ENCODE assay signal across 8 cellular contexts in genomic region chr13:99656092-99656745, GRCh38. TPM values are rescaled to one million over a fixed set of nuclear protein-coding genes. Genes with fewer than 3 reads are reported as not detected.
DNase-seq lines count a peak whose midpoint lies in the region; ATAC-seq and TF ChIP-seq lines count a peak whose summit lies in the region.

No MANE protein-coding gene starts in this region.

- H3K4me3 ChIP-seq in GM23338, result no peak overlapping the region
- H3K4me3 ChIP-seq in RWPE2 (ENCODE audit: severe bottlenecking), result no peak overlapping the region
- no peak overlapping the region for H3K4me3 ChIP-seq in foreskin fibroblast (ENCODE audit: low read depth in 1 of 2, low read length in 2 of 2)
- H3K4me3 ChIP-seq in neutrophil (ENCODE audit: low read depth in 1 of 2, low read length in 1 of 2), result no peak overlapping the region
- no peak overlapping the region for H3K4me3 ChIP-seq in testis

- peaks cover 2% of the 10 kb centered on the region for H3K27me3 Mint-ChIP-seq in GM23338 (ENCODE audit: insufficient read depth, low read depth, poor library complexity)

- no peaks in the 10 kb centered on the region for H3K27me3 ChIP-seq in GM23338 (ENCODE audit: insufficient read depth)
- H3K27me3 ChIP-seq in RWPE2 (ENCODE audit: insufficient read depth, poor library complexity, severe bottlenecking), result no peaks in the 10 kb centered on the region
- peaks cover 52% of the 10 kb centered on the region for H3K27me3 ChIP-seq in neutrophil
- H3K27me3 ChIP-seq in testis, result no peaks in the 10 kb centered on the region

- peak overlapping the region; percentile 78 for H3K27ac Mint-ChIP-seq in GM23338

- no peaks in the 10 kb centered on the region for H3K36me3 Mint-ChIP-seq in GM23338 (ENCODE audit: low read depth)

- no peak overlapping the region for H2AFZ ChIP-seq in GM23338

- H3K9me3 ChIP-seq in RWPE2 (ENCODE audit: severe bottlenecking), result no peaks in the 10 kb centered on the region
- no peaks in the 10 kb centered on the region for H3K9me3 ChIP-seq in neutrophil
- no peaks in the 10 kb centered on the region for H3K9me3 ChIP-seq in testis

- peak overlapping the region; percentile 67 for H3K4me2 ChIP-seq in GM23338

- ATAC-seq in GM23338 (peak; percentile 66), RWPE2 (ENCODE audit: low read depth) (peak; percentile 78)

- no peaks in the 10 kb centered on the region for H3K9me2 ChIP-seq in GM23338 (ENCODE audit: insufficient read depth)

- TF ChIP-seq CTCF in GM23338 (conservative IDR thresholded peaks at IDR 0.05; ENCODE audit: low read depth in 2 of 2), result peak; percentile 94 to 99
- peak; percentile 90 for TF ChIP-seq CTCF in RWPE2 (IDR thresholded peaks at IDR 0.05; ENCODE audit: poor library complexity, severe bottlenecking)
- peak; percentile 90 for TF ChIP-seq CTCF in foreskin fibroblast (IDR thresholded peaks at IDR 0.05; ENCODE audit: low read depth, low read length)
- peak; percentile 79 for TF ChIP-seq CTCF in neutrophil (IDR thresholded peaks at IDR 0.05)
- peak; percentile 82 to 92 (median 84) for TF ChIP-seq CTCF in testis (IDR thresholded peaks at IDR 0.05)

- H4K20me1 ChIP-seq in GM23338 (replicated peaks; ENCODE audit: insufficient read depth), result no peaks in the 10 kb centered on the region

- H3K27ac ChIP-seq in GM23338 (ENCODE audit: low read depth) (peak overlapping the region; percentile 5; the same call in 1 of the 2 replicates), RWPE2 (ENCODE audit: poor library complexity, severe bottlenecking) (no peak overlapping the region), neutrophil (no peak overlapping the region), testis (no peak overlapping the region)

- DNase-seq in DMS114 treated with DMSO at 0.1 percent for 48 hours (lab: John Stamatoyannopoulos, UW; ENCODE audit: unreplicated experiment) (peak; percentile 51), GM23338 (ENCODE audit: low spot score) (peak; percentile 93), M059J (ENCODE audit: low read depth) (peak; percentile 72), RWPE2 (ENCODE audit: low spot score) (no peak), foreskin fibroblast (peak; percentile 59 to 87), testis (peak; percentile 92)
- peak; percentile 68 for DNase-seq in activated T-helper 9 cell treated with anti-CD3 and anti-CD28 coated beads, Interleukin-2, amount 50 U/mL, for 16 hours (ENCODE audit: low read depth)

- H3K9me3 Mint-ChIP-seq in GM23338, result no peaks in the 10 kb centered on the region

- intact Hi-C loops in testis (cut with DNase I; ENCODE audit: low total_unique reads), result loop anchor here (10.0 kb wide), 1 partner anchor 859 kb away; no protein-coding TSS in a partner anchor

- peak overlapping the region; percentile 21; the same call in 2 of the 3 replicates for H3K4me3 Mint-ChIP-seq in GM23338

- WGBS in testis, 2 donors, result 27 to 29% methylated on average over 8 of the region's 8 CpGs

- no peaks in the 10 kb centered on the region for H3K36me3 ChIP-seq in GM23338 (ENCODE audit: insufficient read depth)
- H3K36me3 ChIP-seq in RWPE2 (ENCODE audit: low read depth), result no peaks in the 10 kb centered on the region
- no peaks in the 10 kb centered on the region for H3K36me3 ChIP-seq in neutrophil
- no peaks in the 10 kb centered on the region for H3K36me3 ChIP-seq in testis (ENCODE audit: low read depth, missing control alignments)

- H3K79me2 ChIP-seq in GM23338 (replicated peaks; ENCODE audit: insufficient read depth), result no peaks in the 10 kb centered on the region

- H3K4me1 Mint-ChIP-seq in GM23338, result peaks cover 52% of the 10 kb centered on the region

- no peaks in the 10 kb centered on the region for H3F3A ChIP-seq in GM23338 (replicated peaks; ENCODE audit: low read depth)

- TF ChIP-seq POLR2A in testis (IDR thresholded peaks at IDR 0.05), result no peak

- H3K4me1 ChIP-seq in GM23338 (ENCODE audit: insufficient read depth) (peaks cover 44% of the 10 kb centered on the region), RWPE2 (ENCODE audit: insufficient read depth, poor library complexity, severe bottlenecking) (peaks cover 4% of the 10 kb centered on the region), neutrophil (ENCODE audit: control insufficient read depth in 1 of 2, insufficient read depth in 1 of 2, low read depth in 1 of 2, low read length in 1 of 2) (peaks cover 8 to 9% of the 10 kb centered on the region in 2 experiments), testis (peaks cover 4% of the 10 kb centered on the region)

TF ChIP-seq in GM23338, 12 proteins besides CTCF, POLR2A, EP300 and RAD21:
- TF ChIP-seq STAT1 (IDR thresholded peaks at IDR 0.05; ENCODE audit: unreplicated experiment), result no peak
- TF ChIP-seq REST (IDR thresholded peaks at IDR 0.05; ENCODE audit: unreplicated experiment), result no peak
- no peak for TF ChIP-seq ETS1 (IDR thresholded peaks at IDR 0.05)
- TF ChIP-seq POLR2AphosphoS5 (IDR thresholded peaks at IDR 0.05; ENCODE audit: low read depth), result no peak
- no peak for TF ChIP-seq ZNF114 (CRISPR knock-in tag; IDR thresholded peaks at IDR 0.05)
- no peak for TF ChIP-seq EZH2 (IDR thresholded peaks at IDR 0.05; ENCODE audit: low read depth, unreplicated experiment)
- no peak for TF ChIP-seq ZNF331 (CRISPR knock-in tag; IDR thresholded peaks at IDR 0.05; ENCODE audit: low read depth)
- no peak for TF ChIP-seq NANOG (IDR thresholded peaks at IDR 0.05; ENCODE audit: borderline replicate concordance)

RNA-seq across cellular contexts. Expression of gene CLYBL, which starts 49.7 kb away (rescaled TPM):
- 9.7 and 10.8 TPM in 2 replicates for total RNA-seq in GM23338 (2014; rRNA removed; shearing (Covaris generic))
- polyA plus RNA-seq in GM23338 (2016; fragmentation: Nextera tagmentation; extraction: Ambion mirVana), result 12.5 and 12.6 TPM in 2 replicates
- 0.07 and 0.12 TPM in 2 replicates for total RNA-seq in M059J (2014; rRNA removed; shearing (Covaris generic))
- total RNA-seq in testis, result 10 to 100 TPM; 21.5 to 22.7 TPM
- polyA plus RNA-seq in testis (ENCODE audit: insufficient read depth, low read depth, low replicate concordance), result 15.4 TPM
